1 cellular context compared by ENCODE assay signal in the genomic region with DNA sequence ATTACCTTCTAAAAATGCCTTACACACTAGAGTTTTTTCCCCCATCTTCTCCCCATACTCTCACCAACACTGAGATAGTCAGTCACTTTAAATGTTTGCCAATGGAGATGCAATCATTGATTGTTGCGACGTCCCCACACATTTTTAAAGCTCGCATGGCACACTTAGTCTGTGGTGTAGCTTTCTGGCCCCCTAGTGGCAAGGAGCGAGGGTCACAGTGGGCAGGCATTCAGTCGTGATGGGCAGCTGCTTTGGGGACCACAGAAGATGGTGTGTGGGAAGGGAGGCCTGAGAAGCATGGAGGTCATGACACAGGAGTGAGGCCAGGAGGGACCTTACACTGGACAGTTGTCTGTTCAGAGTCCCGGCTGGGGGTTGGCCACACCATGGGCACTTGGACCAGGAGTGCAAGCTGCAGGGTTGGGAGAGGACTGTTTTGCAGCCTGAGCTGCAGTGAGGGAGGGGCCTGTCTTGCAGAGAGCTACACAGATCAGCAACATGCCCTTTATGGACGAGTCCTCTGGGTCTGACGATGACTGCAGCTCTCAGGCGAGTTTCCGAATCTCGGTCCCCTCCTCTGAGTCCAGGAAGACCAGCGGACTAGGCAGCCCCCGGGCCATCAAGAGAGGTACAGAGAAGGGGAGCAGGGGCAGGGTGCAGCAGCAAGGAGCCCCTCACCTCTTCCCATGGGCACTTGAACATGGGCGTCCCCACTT.
TF ChIP-seq lines count a peak whose summit lies in the region.

No MANE protein-coding gene starts in this region.

TF ChIP-seq in endothelial cell of umbilical vein, 7 proteins besides CTCF, POLR2A, EP300 and RAD21:
- no peak for TF ChIP-seq EZH2 (IDR thresholded peaks at IDR 0.05; ENCODE audit: borderline replicate concordance, low read depth, low read length, severe bottlenecking)
- no peak for TF ChIP-seq POLR2AphosphoS5 (IDR thresholded peaks at IDR 0.05; ENCODE audit: insufficient read depth, low read depth, low read length)
